In the genomic region with DNA sequence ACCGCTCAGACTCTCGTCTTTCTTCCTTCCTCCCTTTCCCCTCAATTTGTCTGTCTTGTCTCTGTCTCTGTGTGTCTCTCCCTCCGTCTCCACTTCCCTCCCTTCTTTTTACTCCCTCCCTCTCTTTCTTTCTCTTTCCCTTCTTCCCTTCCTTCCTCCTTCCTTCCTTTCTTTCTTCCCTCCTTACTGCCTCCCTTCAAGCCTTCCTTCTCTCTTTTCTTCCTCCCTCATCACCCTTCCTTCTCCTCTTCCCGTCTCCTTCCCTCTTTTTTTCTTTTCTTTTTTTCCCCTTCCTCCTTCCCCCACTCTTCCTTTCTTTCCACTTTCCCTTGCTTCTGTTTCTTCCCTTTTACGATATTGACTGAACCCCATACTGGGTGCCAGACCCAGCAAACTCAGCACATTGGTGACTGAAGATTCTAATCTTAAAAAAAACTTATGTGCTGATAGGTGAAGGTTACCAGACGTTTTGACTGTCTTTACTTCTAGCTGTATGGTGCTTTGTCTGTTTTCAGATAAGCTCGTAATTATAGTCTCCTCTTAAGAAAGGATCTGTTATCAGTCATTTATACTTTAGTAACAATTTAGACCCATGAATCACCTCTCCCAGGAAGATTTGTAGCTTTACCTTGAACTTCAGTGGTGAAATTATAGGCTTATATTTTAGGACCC, we compare ENCODE assay signal across 8 cellular contexts. TPM values are rescaled to one million over a fixed set of nuclear protein-coding genes. Genes with fewer than 3 reads are reported as not detected.
A peak's percentile ranks its signal among the peaks of the same experiment; 100 is the strongest.
DNase-seq lines count a peak whose midpoint lies in the region; ATAC-seq and TF ChIP-seq lines count a peak whose summit lies in the region.

No MANE protein-coding gene starts in this region.

- H3K27me3 ChIP-seq in heart left ventricle (no peaks in the 10 kb centered on the region), right lobe of liver (no peaks in the 10 kb centered on the region), thyroid gland (no peaks in the 10 kb centered on the region)

- peak overlapping the region in 10 of 12 donors; percentile 33 to 99 (median 70) for H3K4me3 ChIP-seq in heart left ventricle
- peak overlapping the region in 2 of 3 donors; percentile 27 to 86 for H3K4me3 ChIP-seq in right lobe of liver
- peak overlapping the region; percentile 100 for H3K4me3 ChIP-seq in urinary bladder (ENCODE audit: low read depth, low read length)
- H3K4me3 ChIP-seq in thyroid gland (replicated peaks in 1 of 3) = peak overlapping the region in 1 of 3 donors; percentile 26

- H3K27me3 Mint-ChIP-seq in activated CD8-positive, alpha-beta T cell treated with anti-CD3 and anti-CD28 coated beads, Interleukin-2, amount 10 ng/mL, durations not matched to agents 7 days and 5 days (ENCODE audit: low read depth) = peaks cover 2% of the 10 kb centered on the region

- ATAC-seq in heart left ventricle (no peak), Right ventricle myocardium inferior (no peak), right lobe of liver (no peak), GM21381 (IDR thresholded peaks at IDR 0.05; ENCODE audit: unreplicated experiment) (no peak)
- ATAC-seq in activated CD8-positive, alpha-beta T cell treated with anti-CD3 and anti-CD28 coated beads, Interleukin-2, amount 10 ng/mL, durations not matched to agents 7 days and 5 days = no peak

- no peak for DNase-seq in heart left ventricle
- DNase-seq in Right ventricle myocardium inferior (ENCODE audit: missing footprints) = no peak
- peak; percentile 20 for DNase-seq in activated CD8-positive, alpha-beta T cell treated with anti-CD3 and anti-CD28 coated beads, Interleukin-2, amount 10 ng/mL, durations not matched to agents 7 days and 5 days
- DNase-seq in right lobe of liver = no peak
- DNase-seq in thyroid gland = no peak
- DNase-seq in NK-92 (lab: John Stamatoyannopoulos, UW; ENCODE audit: unreplicated experiment) = no peak

- H3K4me1 Mint-ChIP-seq in activated CD8-positive, alpha-beta T cell treated with anti-CD3 and anti-CD28 coated beads, Interleukin-2, amount 10 ng/mL, durations not matched to agents 7 days and 5 days (ENCODE audit: low read depth) = peaks cover 39% of the 10 kb centered on the region

- peak overlapping the region; percentile 93 for H3K27ac Mint-ChIP-seq in activated CD8-positive, alpha-beta T cell treated with anti-CD3 and anti-CD28 coated beads, Interleukin-2, amount 10 ng/mL, durations not matched to agents 7 days and 5 days

- H3K36me3 Mint-ChIP-seq in activated CD8-positive, alpha-beta T cell treated with anti-CD3 and anti-CD28 coated beads, Interleukin-2, amount 10 ng/mL, durations not matched to agents 7 days and 5 days (ENCODE audit: low read depth) = peaks cover 27% of the 10 kb centered on the region

- H3K4me1 ChIP-seq in heart left ventricle = peaks cover 7 to 50% (median 22%) of the 10 kb centered on the region in 12 donors
- H3K4me1 ChIP-seq in right lobe of liver = peaks cover 0 to 28% (median 4%) of the 10 kb centered on the region in 4 donors
- no peaks in the 10 kb centered on the region for H3K4me1 ChIP-seq in urinary bladder (ENCODE audit: insufficient read depth)
- peaks cover 21 to 23% of the 10 kb centered on the region in 2 donors for H3K4me1 ChIP-seq in thyroid gland

- H3K9me3 ChIP-seq in heart left ventricle (no peaks in the 10 kb centered on the region), right lobe of liver (no peaks in the 10 kb centered on the region), thyroid gland (no peaks in the 10 kb centered on the region)

- intact Hi-C loops in heart left ventricle (cut with DNase I) (loop anchor here in 5 of 10 donors (5.0 to 10.0 kb wide), 6 partner anchors 122 to 436 kb away; a partner anchor contains a TSS), Right ventricle myocardium inferior (cut with DNase I) (loop anchor here (10.0 kb wide), 1 partner anchor 376 kb away; a partner anchor contains a TSS), right lobe of liver (cut with DNase I) (no loop called here), thyroid gland (cut with DNase I) (no loop called here)

- WGBS in heart left ventricle, 4 donors = 9 to 15% (median 13%) methylated on average over 7 of the region's 7 CpGs
- WGBS in right lobe of liver (ENCODE audit: insufficient coverage, low coverage, low lambda C conversion rate, missing lambda C conversion rate) = 21% methylated on average over 6 of the region's 7 CpGs
- 8% methylated on average over 7 of the region's 7 CpGs for WGBS in urinary bladder
- WGBS in thyroid gland, 2 donors = 25 to 27% methylated on average over 7 of the region's 7 CpGs

- H3K36me3 ChIP-seq in heart left ventricle (peaks cover 0 to 29% (median 13%) of the 10 kb centered on the region in 9 donors), right lobe of liver (peaks cover 0 to 20% (median 2%) of the 10 kb centered on the region in 4 donors), urinary bladder (ENCODE audit: insufficient read depth) (peaks cover 2% of the 10 kb centered on the region), thyroid gland (peaks cover 2% of the 10 kb centered on the region in 2 donors)

- H3K27ac ChIP-seq in heart left ventricle (peak overlapping the region in 9 of 12 donors; percentile 13 to 75 (median 45)), right lobe of liver (no peak overlapping the region), urinary bladder (ENCODE audit: low read depth) (no peak overlapping the region), thyroid gland (no peak overlapping the region)

- TF ChIP-seq POLR2A in heart left ventricle (IDR thresholded peaks at IDR 0.05) (no peak), right lobe of liver (IDR thresholded peaks at IDR 0.05) (no peak), thyroid gland (IDR thresholded peaks at IDR 0.05) (no peak)

- CTCF ChIA-PET in activated CD8-positive, alpha-beta T cell treated with anti-CD3 and anti-CD28 coated beads, Interleukin-2, amount 10 ng/mL, durations not matched to agents 7 days and 5 days (lab: Charles Lee) = interaction anchor here (0.6 to 4.3 kb wide), 21 partner anchors 9 to 437 kb away, joined by 3 to 44 read pairs (median 4); a partner anchor contains a TSS

- POLR2A ChIA-PET in activated CD8-positive, alpha-beta T cell treated with anti-CD3 and anti-CD28 coated beads, Interleukin-2, amount 10 ng/mL, durations not matched to agents 7 days and 5 days (lab: Charles Lee) = interaction anchor here (0.6 to 1.3 kb wide), 3 partner anchors 87 to 374 kb away, joined by 4 to 7 read pairs (median 4); no protein-coding TSS in a partner anchor

- H3K9me3 Mint-ChIP-seq in activated CD8-positive, alpha-beta T cell treated with anti-CD3 and anti-CD28 coated beads, Interleukin-2, amount 10 ng/mL, durations not matched to agents 7 days and 5 days (ENCODE audit: insufficient read depth) = no peaks in the 10 kb centered on the region

- peak overlapping the region; percentile 77 for H3K4me3 Mint-ChIP-seq in activated CD8-positive, alpha-beta T cell treated with anti-CD3 and anti-CD28 coated beads, Interleukin-2, amount 10 ng/mL, durations not matched to agents 7 days and 5 days

- TF ChIP-seq CTCF in heart left ventricle (IDR thresholded peaks at IDR 0.05) = peak in 4 of 12 donors; percentile 4 to 19 (median 10)
- TF ChIP-seq CTCF in right lobe of liver (IDR thresholded peaks at IDR 0.05) = no peak
- TF ChIP-seq CTCF in thyroid gland (IDR thresholded peaks at IDR 0.05) = peak in 1 of 6 experiments; percentile 21

RNA-seq across cellular contexts. Expression of a gene that starts 0.5 kb away (rescaled TPM):
- 10 to 100 TPM; 29.8 to 49.7 (median 45.3) TPM for total RNA-seq in heart left ventricle
- 10 to 100 TPM; 35.5 to 43.7 TPM for polyA plus RNA-seq in heart left ventricle
- total RNA-seq in Right ventricle myocardium inferior = 46.6 TPM
- 10 to 100 TPM; 88.9 to 90.4 TPM for total RNA-seq in activated CD8-positive, alpha-beta T cell treated with anti-CD3 and anti-CD28 coated beads, Interleukin-2, amount 10 ng/mL, durations not matched to agents 7 days and 5 days
- 10 to 100 TPM; 16.9 to 24.1 (median 20.2) TPM for total RNA-seq in right lobe of liver
- 45.9 TPM for total RNA-seq in urinary bladder
- polyA plus RNA-seq in urinary bladder = 48.1 TPM
- total RNA-seq in thyroid gland = 10 to 100 TPM; 41.4 to 56.0 (median 46.8) TPM

Comparison
In these comparisons a context has a peak if more than half of its experiments do, and no peak if none do; other contexts are left out.
1. H3K27ac ChIP-seq: peak in heart left ventricle (9 of 12); none in right lobe of liver (0 of 3), urinary bladder (single experiment) and thyroid gland (0 of 3).